26 cellular contexts compared by ENCODE assay signal in genomic region chr2:36369711-36370110, GRCh38. TPM values are rescaled to one million over a fixed set of nuclear protein-coding genes. Genes with fewer than 3 reads are reported as not detected.
DNase-seq lines count a peak whose midpoint lies in the region; ATAC-seq, FAIRE-seq and TF ChIP-seq lines count a peak whose summit lies in the region.
"Had no signal": no experiment of that assay in that cellular context is flagged by ENCODE, and none has a peak within 500 bp of the region (broad histone marks: within the 10 kb centered on the region; RNA-seq: fewer than 3 reads in every experiment).

No MANE protein-coding gene starts in this region.

- H2AFZ ChIP-seq in ACC112 (ENCODE audit: low read length, unreplicated experiment) = no peak overlapping the region
- no peak overlapping the region for H2AFZ ChIP-seq in PC-9
- no peak overlapping the region for H2AFZ ChIP-seq in endothelial cell of umbilical vein (ENCODE audit: low read depth, low read length)

- H3K4me1 ChIP-seq in ACC112 (ENCODE audit: control insufficient read depth, insufficient read depth, low read length, unreplicated experiment) = peaks cover 95% of the 10 kb centered on the region
- H3K4me1 ChIP-seq in PC-9 (replicated peaks; ENCODE audit: insufficient read depth) = peaks cover 91% of the 10 kb centered on the region
- H3K4me1 ChIP-seq in endothelial cell of umbilical vein (ENCODE audit: control insufficient read depth, extremely low read depth, insufficient read depth, low read length) = peaks cover 99% of the 10 kb centered on the region

- CTCF ChIA-PET in PC-9 (lab: Charles Lee) (no interaction called here), endothelial cell of umbilical vein (lab: Charles Lee) (interaction anchor here (0.9 to 6.0 kb wide), 11 partner anchors 9 to 120 kb away, joined by 3 to 27 read pairs (median 4); no protein-coding TSS in a partner anchor)

- no peaks in the 10 kb centered on the region for H3K9me1 ChIP-seq in endothelial cell of umbilical vein (replicated peaks; ENCODE audit: control insufficient read depth, extremely low read depth, insufficient read depth, low read length)

- peak overlapping the region; percentile 91 for H3K27ac Mint-ChIP-seq in osteocyte (ENCODE audit: unreplicated experiment)
- H3K27ac Mint-ChIP-seq: activated CD8-positive, alpha-beta T cell treated with anti-CD3 and anti-CD28 coated beads, Interleukin-2, amount 10 ng/mL, durations not matched to agents 7 days and 5 days; activated naive CD4-positive, alpha-beta T cell treated with anti-CD3 and anti-CD28 coated beads, Interleukin-2, amount 50 U/mL, for 24 hours; CD14-positive monocyte; IgD-negative memory B cell; naive thymus-derived CD4-positive, alpha-beta T cell; T-helper 1 cell treated with Interleukin-12 subunit alpha and Interleukin-12 subunit beta and Interleukin-4 antibody, amounts not matched to agents 30 μg/mL and 1 μg/mL, for 36 hours had no signal

- peaks cover 60% of the 10 kb centered on the region for H3F3A ChIP-seq in PC-9 (ENCODE audit: insufficient read depth, low read depth)

- H3K27me3 Mint-ChIP-seq in osteocyte (ENCODE audit: unreplicated experiment) = no peaks in the 10 kb centered on the region
- H3K27me3 Mint-ChIP-seq: activated naive CD4-positive, alpha-beta T cell treated with anti-CD3 and anti-CD28 coated beads, Interleukin-2, amount 50 U/mL, for 24 hours; brain; progenitor cell of endocrine pancreas had no signal

- BruUV-seq in PC-9 (replicated peaks; lab: Mats Ljungman, UMichigan) (no TSS peak), endothelial cell of umbilical vein (replicated peaks; lab: Mats Ljungman, UMichigan) (no TSS peak)

- H3K27me3 ChIP-seq in ACC112 (ENCODE audit: insufficient read depth, low read length) = no peaks in the 10 kb centered on the region
- H3K27me3 ChIP-seq in PC-9 (ENCODE audit: insufficient read depth, low read depth) = no peaks in the 10 kb centered on the region
- no peaks in the 10 kb centered on the region for H3K27me3 ChIP-seq in endothelial cell of umbilical vein (ENCODE audit: control insufficient read depth in 2 of 2, insufficient read depth in 2 of 2, low read length in 2 of 2)
- H3K27me3 ChIP-seq: dorsolateral prefrontal cortex had no signal

- H3K9me2 ChIP-seq in PC-9 (ENCODE audit: insufficient read depth) = no peaks in the 10 kb centered on the region

- H3K27ac ChIP-seq in ACC112 (ENCODE audit: low read depth, low read length) (peak overlapping the region; percentile 94), PC-9 (peak overlapping the region; percentile 78), endothelial cell of umbilical vein (ENCODE audit: insufficient read depth, low read depth, low read length) (peak overlapping the region; percentile 81)
- H3K27ac ChIP-seq: WERI-Rb-1 had no signal

- FAIRE-seq in endothelial cell of umbilical vein (lab: Jason Lieb, UNC) = peak; percentile 35
- FAIRE-seq: GM12892 had no signal

- H3K4me2 ChIP-seq in PC-9 = peak overlapping the region; percentile 69
- H3K4me2 ChIP-seq in endothelial cell of umbilical vein (ENCODE audit: insufficient read depth, low read length) = peak overlapping the region; percentile 71

- 0 out of 2 replicates have a peak, but pooled peaks cover 7% of the 10 kb centered on the region for H3K36me3 ChIP-seq in ACC112 (ENCODE audit: insufficient read depth, low read length)
- H3K36me3 ChIP-seq in PC-9 (ENCODE audit: low read depth) = 0 out of 2 replicates have a peak, but pooled peaks cover 8% of the 10 kb centered on the region
- H3K36me3 ChIP-seq in endothelial cell of umbilical vein (ENCODE audit: control insufficient read depth in 2 of 2, extremely low read depth in 1 of 2, insufficient read depth in 2 of 2, low read length in 2 of 2) = peaks cover 3% of the 10 kb centered on the region in 2 experiments
- H3K36me3 ChIP-seq: thoracic aorta, WERI-Rb-1 had no signal

- H3K9me3 Mint-ChIP-seq in osteocyte (ENCODE audit: unreplicated experiment) = no peaks in the 10 kb centered on the region
- H3K9me3 Mint-ChIP-seq: activated naive CD4-positive, alpha-beta T cell treated with anti-CD3 and anti-CD28 coated beads, Interleukin-2, amount 50 U/mL, for 24 hours; activated T-cell treated with anti-CD3 and anti-CD28 coated beads, Interleukin-2, amount 50 U/mL, for 4 hours; brain; CD14-positive monocyte; T-helper 1 cell treated with Interleukin-12 subunit alpha and Interleukin-12 subunit beta and Interleukin-4 antibody, amounts not matched to agents 30 μg/mL and 1 μg/mL, for 36 hours had no signal

- H3K4me3 ChIP-seq in ACC112 (ENCODE audit: low read depth, low read length) = peak overlapping the region; percentile 13; the same call in 1 of the 2 replicates
- no peak overlapping the region for H3K4me3 ChIP-seq in PC-9
- H3K4me3 ChIP-seq in endothelial cell of umbilical vein (replicated peaks in 1 of 3; ENCODE audit: insufficient read depth in 1 of 3, low read depth in 1 of 3, low read length in 3 of 3) = no peak overlapping the region
- H3K4me3 ChIP-seq: thoracic aorta had no signal

- no peaks in the 10 kb centered on the region for H3K36me3 Mint-ChIP-seq in osteocyte (ENCODE audit: unreplicated experiment)
- H3K36me3 Mint-ChIP-seq: activated naive CD4-positive, alpha-beta T cell treated with anti-CD3 and anti-CD28 coated beads, Interleukin-2, amount 50 U/mL, for 24 hours; brain; CD14-positive monocyte; IgD-negative memory B cell had no signal

- no peak for TF ChIP-seq CTCF in PC-9 (conservative IDR thresholded peaks at IDR 0.05)
- no peak for TF ChIP-seq CTCF in endothelial cell of umbilical vein (IDR thresholded peaks at IDR 0.05; ENCODE audit: extremely low read depth in 1 of 2, insufficient read depth in 1 of 2, low read depth in 1 of 2, low read length in 2 of 2)
- no peak for TF ChIP-seq CTCF in osteocyte (IDR thresholded peaks at IDR 0.05)

- POLR2A ChIA-PET in PC-9 (lab: Charles Lee; ENCODE audit: unreplicated experiment) = interaction anchor here (0.6 to 1.0 kb wide), 2 partner anchors 14 to 21 kb away, joined by 4 to 7 read pairs; partner anchors contain the start of gene CRIM1
- POLR2A ChIA-PET in endothelial cell of umbilical vein (lab: Charles Lee) = interaction anchor here (0.6 to 3.4 kb wide), 3 partner anchors 9 to 15 kb away, joined by 3 to 17 read pairs (median 3); partner anchors contain the start of gene CRIM1

- H3K9me3 ChIP-seq in PC-9 (ENCODE audit: insufficient read depth, low read depth) (no peaks in the 10 kb centered on the region), endothelial cell of umbilical vein (replicated peaks; ENCODE audit: control insufficient read depth, insufficient read depth, low read length) (no peaks in the 10 kb centered on the region)
- H3K9me3 ChIP-seq: thoracic aorta had no signal

- H3K4me1 Mint-ChIP-seq in osteocyte (ENCODE audit: unreplicated experiment) = peaks cover 100% of the 10 kb centered on the region
- H3K4me1 Mint-ChIP-seq: CD14-positive monocyte had no signal

- H3K9ac ChIP-seq in endothelial cell of umbilical vein (replicated peaks; ENCODE audit: extremely low read depth, insufficient read depth, low read length) = peak overlapping the region; percentile 72

- H3K79me2 ChIP-seq in ACC112 (ENCODE audit: control insufficient read depth, insufficient read depth, low read length, unreplicated experiment) (peaks cover 98% of the 10 kb centered on the region), PC-9 (ENCODE audit: low read depth) (peaks cover 99% of the 10 kb centered on the region), endothelial cell of umbilical vein (ENCODE audit: control insufficient read depth, insufficient read depth, low read length) (peaks cover 100% of the 10 kb centered on the region)

- dilution Hi-C loops in endothelial cell of umbilical vein (cut with MboI; ENCODE audit: extremely low pct_ligation_motif_present, low sequenced_read_pairs) = no loop called here

- DNase-seq in PC-9 (peak in 1 of 2 experiments; percentile 8), endothelial cell of umbilical vein (ENCODE audit: low read depth, low spot score) (peak; percentile 66), osteocyte (ENCODE audit: extremely low spot score, unreplicated experiment) (no peak), left lobe of liver (ENCODE audit: low spot score) (no peak), NCI-H69 (lab: John Stamatoyannopoulos, UW) (no peak)
- DNase-seq: activated CD8-positive, alpha-beta T cell treated with anti-CD3 and anti-CD28 coated beads, Interleukin-2, amount 10 ng/mL, durations not matched to agents 7 days and 5 days; activated T-cell treated with anti-CD3 and anti-CD28 coated beads, Interleukin-2, amount 50 U/mL, for 4 hours; DMS153; dorsolateral prefrontal cortex; naive thymus-derived CD4-positive, alpha-beta T cell; NCI-H187; NCI-H446; WERI-Rb-1 had no signal

- intact Hi-C loops in PC-9 (cut with micrococcal nuclease; ENCODE audit: unreplicated experiment) (loop anchor here (5.0 kb wide), 2 partner anchors 93 to 193 kb away; no protein-coding TSS in a partner anchor), endothelial cell of umbilical vein (cut with micrococcal nuclease) (loop anchor here (5.0 kb wide), 2 partner anchors 138 to 193 kb away; no protein-coding TSS in a partner anchor)

- H3K4me3 Mint-ChIP-seq in osteocyte (ENCODE audit: unreplicated experiment) = no peak overlapping the region
- H3K4me3 Mint-ChIP-seq: activated CD8-positive, alpha-beta T cell treated with anti-CD3 and anti-CD28 coated beads, Interleukin-2, amount 10 ng/mL, durations not matched to agents 7 days and 5 days; activated naive CD4-positive, alpha-beta T cell treated with anti-CD3 and anti-CD28 coated beads, Interleukin-2, amount 50 U/mL, for 24 hours; activated T-cell treated with anti-CD3 and anti-CD28 coated beads, Interleukin-2, amount 50 U/mL, for 4 hours; brain; CD14-positive monocyte; IgD-negative memory B cell; naive thymus-derived CD4-positive, alpha-beta T cell; T-helper 1 cell treated with Interleukin-12 subunit alpha and Interleukin-12 subunit beta and Interleukin-4 antibody, amounts not matched to agents 30 μg/mL and 1 μg/mL, for 36 hours had no signal

- TF ChIP-seq POLR2A in endothelial cell of umbilical vein (IDR thresholded peaks at IDR 0.05; ENCODE audit: low read depth, low read length) = no peak

- ATAC-seq in left lobe of liver = no peak
- no peak for ATAC-seq in HG02884 (IDR thresholded peaks at IDR 0.05; ENCODE audit: unreplicated experiment)
- ATAC-seq in HG02759 (IDR thresholded peaks at IDR 0.05; ENCODE audit: unreplicated experiment) = no peak
- ATAC-seq: activated CD8-positive, alpha-beta T cell treated with anti-CD3 and anti-CD28 coated beads, Interleukin-2, amount 10 ng/mL, durations not matched to agents 7 days and 5 days; activated T-cell treated with anti-CD3 and anti-CD28 coated beads, Interleukin-2, amount 50 U/mL, for 4 hours; esophagus mucosa; naive thymus-derived CD4-positive, alpha-beta T cell; Right ventricle myocardium inferior had no signal

- H4K20me1 ChIP-seq in PC-9 (ENCODE audit: insufficient read depth) = no peaks in the 10 kb centered on the region; the same call in 1 of the 2 replicates
- H4K20me1 ChIP-seq in endothelial cell of umbilical vein (replicated peaks; ENCODE audit: control insufficient read depth, extremely low read depth, insufficient read depth, low read length) = peaks cover 14% of the 10 kb centered on the region

RNA-seq across cellular contexts. Expression of gene CRIM1, which starts 14.1 kb away (rescaled TPM):
- total RNA-seq in PC-9 (2021) (133 and 154 TPM in 2 replicates), endothelial cell of umbilical vein (649 and 675 TPM in 2 replicates), osteocyte (167 and 194 TPM in 2 replicates), left lobe of liver (7.1 TPM)
- 422 and 462 TPM in 2 replicates for polyA plus RNA-seq in endothelial cell of umbilical vein
- polyA plus RNA-seq in endothelial cell of umbilical vein (2011; cell fraction: cytosol; rRNA removed) = 397 and 400 TPM in 2 replicates
- polyA plus RNA-seq in endothelial cell of umbilical vein (2011; cell fraction: nucleus; rRNA removed) = 406 and 467 TPM in 2 replicates
- polyA plus RNA-seq in endothelial cell of umbilical vein (2012) = 369 and 389 TPM in 2 replicates
- 1,644 and 1,810 TPM in 2 replicates for polyA minus RNA-seq in endothelial cell of umbilical vein
- polyA minus RNA-seq in endothelial cell of umbilical vein (2011; cell fraction: cytosol; rRNA and poly(A)+ RNA removed) = 271 TPM
- 1,549 and 1,599 TPM in 2 replicates for polyA minus RNA-seq in endothelial cell of umbilical vein (2011; cell fraction: nucleus; rRNA and poly(A)+ RNA removed)

Comparison
In these comparisons a context has a peak if more than half of its experiments do, and no peak if none do; other contexts are left out.
1. RNA of gene CRIM1, which starts 14.1 kb away (total RNA-seq): 649 to 675 TPM in endothelial cell of umbilical vein, 167 to 194 TPM in osteocyte and 133 to 154 TPM in PC-9; 7.1 TPM in left lobe of liver (single experiment); every median in the first group is over 10 times any median in the second.
2. Peak in every context shown above with its lines, with median percentiles within 50 percentile points of each other: H3K27ac ChIP-seq.